17 cellular contexts compared by ENCODE assay signal in the genomic region with DNA sequence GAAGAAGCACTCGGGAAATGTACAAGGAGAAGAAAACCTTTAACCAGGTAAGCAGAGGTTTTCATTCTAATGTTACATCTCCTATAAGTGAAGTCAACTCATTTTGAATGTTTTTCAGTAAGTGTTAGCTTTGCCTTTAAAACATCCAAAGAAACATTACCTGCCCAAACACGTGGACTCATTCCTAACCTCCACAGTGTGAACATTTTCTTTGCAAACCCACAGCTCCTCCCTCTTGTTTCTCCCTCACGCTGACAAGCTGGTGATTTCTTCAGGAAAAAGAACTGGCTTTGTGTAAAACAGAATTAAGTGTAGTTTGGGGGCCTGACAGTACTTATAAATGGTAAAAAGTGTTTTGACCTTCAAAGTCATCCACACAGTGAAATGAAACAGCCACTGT.
"Had no signal": no experiment of that assay in that cellular context is flagged by ENCODE, and none has a peak within 500 bp of the region (broad histone marks: within the 10 kb centered on the region; RNA-seq: fewer than 3 reads in every experiment).

No MANE protein-coding gene starts in this region.

- H3K36me3 Mint-ChIP-seq: activated naive CD8-positive, alpha-beta T cell treated with anti-CD3 and anti-CD28 coated beads, Interleukin-2, amount 10 ng/mL, durations not matched to agents 7 days and 5 days had no signal

- H3K4me3 ChIP-seq: left ventricle myocardium inferior, pancreas, thyroid gland had no signal

- FAIRE-seq: pancreas, urothelium cell line had no signal

- H3K9me3 ChIP-seq: left ventricle myocardium inferior, pancreas, thyroid gland had no signal

- H3K4me1 Mint-ChIP-seq: activated CD4-positive, alpha-beta T cell treated with anti-CD3 and anti-CD28 coated beads, Interleukin-2, amount 10 ng/mL, durations not matched to agents 24 days and 14 days; activated naive CD8-positive, alpha-beta T cell treated with anti-CD3 and anti-CD28 coated beads, Interleukin-2, amount 10 ng/mL, durations not matched to agents 7 days and 5 days; memory B cell had no signal

- H3K27me3 ChIP-seq: pancreas, thyroid gland had no signal

- DNase-seq: activated CD4-positive, alpha-beta T cell treated with anti-CD3 and anti-CD28 coated beads, Interleukin-2, amount 10 ng/mL, durations not matched to agents 24 days and 14 days; activated CD4-positive, CD25-positive, alpha-beta regulatory T cell; activated CD8-positive, alpha-beta memory T cell treated with anti-CD3 and anti-CD28 coated beads, Interleukin-2, amount 50 U/mL, for 48 hours; activated CD8-positive, alpha-beta T cell treated with anti-CD3 and anti-CD28 coated beads, Interleukin-2, amount 10 ng/mL, durations not matched to agents 7 days and 5 days; activated naive CD4-positive, alpha-beta T cell; activated naive CD8-positive, alpha-beta T cell treated with anti-CD3 and anti-CD28 coated beads, Interleukin-2, amount 10 ng/mL, durations not matched to agents 7 days and 5 days; left ventricle myocardium inferior; pancreas; stimulated activated CD4-positive, alpha-beta T cell treated with anti-CD3 and anti-CD28 coated beads, Interleukin-12 subunit alpha, Interleukin-12 subunit beta, amount 100 ng/mL, for 4 hours; stimulated activated CD4-positive, alpha-beta T cell treated with anti-CD3 and anti-CD28 coated beads, Interleukin-2, amount 100 ng/mL, for 24 hours; T-helper 17 cell; thyroid gland had no signal

- H3K4me3 Mint-ChIP-seq: activated CD4-positive, alpha-beta T cell treated with anti-CD3 and anti-CD28 coated beads, Interleukin-2, amount 10 ng/mL, durations not matched to agents 24 days and 14 days; activated CD8-positive, alpha-beta T cell treated with anti-CD3 and anti-CD28 coated beads, Interleukin-2, amount 10 ng/mL, durations not matched to agents 7 days and 5 days; activated naive CD8-positive, alpha-beta T cell treated with anti-CD3 and anti-CD28 coated beads, Interleukin-2, amount 10 ng/mL, durations not matched to agents 7 days and 5 days; activated T-helper 1 cell treated with anti-CD3 and anti-CD28 coated beads, Interleukin-12 subunit alpha, Interleukin-12 subunit beta, Interleukin-2, Interleukin-4 antibody, amounts not matched to agents 30 ng/mL and 10 ng/mL and 1 ng/mL, durations not matched to agents 14 hours and 24 hours and 36 hours; dendritic cell treated with granulocyte-macrophage colony-stimulating factor and Interleukin-4, amounts not matched to agents 40 ng/mL and 50 ng/mL, for 4 days; memory B cell; nephron; T-helper 17 cell had no signal

- H3K27ac Mint-ChIP-seq: activated CD4-positive, alpha-beta T cell treated with anti-CD3 and anti-CD28 coated beads, Interleukin-2, amount 10 ng/mL, durations not matched to agents 24 days and 14 days; activated CD8-positive, alpha-beta T cell treated with anti-CD3 and anti-CD28 coated beads, Interleukin-2, amount 10 ng/mL, durations not matched to agents 7 days and 5 days; activated naive CD8-positive, alpha-beta T cell treated with anti-CD3 and anti-CD28 coated beads, Interleukin-2, amount 10 ng/mL, durations not matched to agents 7 days and 5 days; activated T-helper 1 cell treated with anti-CD3 and anti-CD28 coated beads, Interleukin-12 subunit alpha, Interleukin-12 subunit beta, Interleukin-2, Interleukin-4 antibody, amounts not matched to agents 30 ng/mL and 10 ng/mL and 1 ng/mL, durations not matched to agents 14 hours and 24 hours and 36 hours; dendritic cell treated with granulocyte-macrophage colony-stimulating factor and Interleukin-4, amounts not matched to agents 40 ng/mL and 50 ng/mL, for 4 days; memory B cell; T-helper 17 cell had no signal

- H3K4me1 ChIP-seq: left ventricle myocardium inferior, pancreas, thyroid gland had no signal

- H3K36me3 ChIP-seq: left ventricle myocardium inferior, pancreas, thyroid gland had no signal

- ATAC-seq: activated CD8-positive, alpha-beta T cell treated with anti-CD3 and anti-CD28 coated beads, Interleukin-2, amount 10 ng/mL, durations not matched to agents 7 days and 5 days; pancreas; T-helper 17 cell had no signal

- H3K27ac ChIP-seq: left ventricle myocardium inferior, pancreas, thyroid gland had no signal

- H3K9me3 Mint-ChIP-seq: activated CD4-positive, alpha-beta T cell treated with anti-CD3 and anti-CD28 coated beads, Interleukin-2, amount 10 ng/mL, durations not matched to agents 24 days and 14 days; activated naive CD8-positive, alpha-beta T cell treated with anti-CD3 and anti-CD28 coated beads, Interleukin-2, amount 10 ng/mL, durations not matched to agents 7 days and 5 days; activated T-helper 1 cell treated with anti-CD3 and anti-CD28 coated beads, Interleukin-12 subunit alpha, Interleukin-12 subunit beta, Interleukin-2, Interleukin-4 antibody, amounts not matched to agents 30 ng/mL and 10 ng/mL and 1 ng/mL, durations not matched to agents 14 hours and 24 hours and 36 hours; dendritic cell treated with granulocyte-macrophage colony-stimulating factor and Interleukin-4, amounts not matched to agents 40 ng/mL and 50 ng/mL, for 4 days; memory B cell; nephron had no signal

- H3K27me3 Mint-ChIP-seq: activated CD4-positive, alpha-beta T cell treated with anti-CD3 and anti-CD28 coated beads, Interleukin-2, amount 10 ng/mL, durations not matched to agents 24 days and 14 days had no signal
